16 cellular contexts compared by ENCODE assay signal in the genomic region with DNA sequence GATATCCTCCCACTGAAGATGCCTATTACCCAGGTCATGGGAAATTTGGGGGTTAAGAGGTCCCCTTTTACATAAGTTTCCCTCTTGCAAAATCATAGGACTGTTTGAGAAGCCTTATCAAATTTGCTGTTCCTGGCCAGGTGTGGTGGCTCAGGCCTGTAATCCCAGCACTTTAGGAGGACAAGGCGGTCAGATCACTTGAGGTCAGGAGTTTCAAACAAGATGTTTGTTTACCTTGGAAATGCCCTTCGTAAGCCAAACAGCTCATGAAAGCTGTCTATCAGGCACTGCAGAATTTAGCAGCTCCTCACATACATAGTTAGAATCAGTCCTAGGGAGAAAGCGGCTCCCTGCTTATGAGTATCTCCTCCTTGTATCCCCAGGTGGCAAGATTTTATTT. TPM values are rescaled to one million over a fixed set of nuclear protein-coding genes. Genes with fewer than 3 reads are reported as not detected.
DNase-seq lines count a peak whose midpoint lies in the region; ATAC-seq and TF ChIP-seq lines count a peak whose summit lies in the region.
"Had no signal": no experiment of that assay in that cellular context is flagged by ENCODE, and none has a peak within 500 bp of the region (broad histone marks: within the 10 kb centered on the region; RNA-seq: fewer than 3 reads in every experiment).

No MANE protein-coding gene starts in this region.

- intact Hi-C loops in Caco-2 (cut with micrococcal nuclease; ENCODE audit: unreplicated experiment): no loop called here
- intact Hi-C loops in stomach (cut with DNase I; ENCODE audit: low total_unique reads): no loop called here
- intact Hi-C loops in activated CD4-positive, alpha-beta T cell treated with anti-CD3 and anti-CD28 coated beads, Interleukin-2, amount 10 ng/mL, durations not matched to agents 24 days and 14 days (cut with micrococcal nuclease): no loop called here

- no peaks in the 10 kb centered on the region; the same call in 1 of the 2 replicates for H3K36me3 ChIP-seq in Caco-2 (ENCODE audit: control insufficient read depth, insufficient read depth, low read length)
- H3K36me3 ChIP-seq in stomach: no peaks in the 10 kb centered on the region
- H3K36me3 ChIP-seq: BE2C had no signal

- peak; percentile 54 for ATAC-seq in left lobe of liver
- ATAC-seq: GM23338 had no signal

- H3K4me1 Mint-ChIP-seq in Caco-2 (ENCODE audit: low read depth, unreplicated experiment): peaks cover 5% of the 10 kb centered on the region
- H3K4me1 Mint-ChIP-seq in activated CD4-positive, alpha-beta T cell treated with anti-CD3 and anti-CD28 coated beads, Interleukin-2, amount 10 ng/mL, durations not matched to agents 24 days and 14 days: peaks cover 2% of the 10 kb centered on the region
- H3K4me1 Mint-ChIP-seq: GM23338 had no signal

- peak; percentile 58 to 65 for DNase-seq in Caco-2
- peak; percentile 32 for DNase-seq in DMS53 treated with DMSO at 0.1 percent for 48 hours (lab: John Stamatoyannopoulos, UW; ENCODE audit: unreplicated experiment)
- peak; percentile 78 for DNase-seq in left lobe of liver (ENCODE audit: low spot score)
- peak; percentile 43 for DNase-seq in stomach
- no peak for DNase-seq in GM13976 (ENCODE audit: low spot score)
- DNase-seq in activated CD8-positive, alpha-beta memory T cell treated with anti-CD3 and anti-CD28 coated beads, Interleukin-2, amount 50 U/mL, for 4 hours: no peak
- no peak for DNase-seq in activated CD4-positive, alpha-beta T cell treated with anti-CD3 and anti-CD28 coated beads, Interleukin-2, amount 10 ng/mL, durations not matched to agents 24 days and 14 days
- DNase-seq: ACHN; BE2C; C1 segment of cervical spinal cord; Calu3; CD4-positive, alpha-beta T cell; HCEC 1CT; KG1 had no signal

- POLR2A ChIA-PET in Caco-2 (lab: Charles Lee): interaction anchor here (0.5 kb wide), 1 partner anchor 946 kb away, joined by 4 read pairs; no protein-coding TSS in a partner anchor

- no peaks in the 10 kb centered on the region for H3K27me3 Mint-ChIP-seq in Caco-2 (ENCODE audit: insufficient read depth, unreplicated experiment)
- no peaks in the 10 kb centered on the region for H3K27me3 Mint-ChIP-seq in activated CD4-positive, alpha-beta T cell treated with anti-CD3 and anti-CD28 coated beads, Interleukin-2, amount 10 ng/mL, durations not matched to agents 24 days and 14 days
- H3K27me3 Mint-ChIP-seq: CD4-positive, alpha-beta T cell; IgD-negative memory B cell had no signal

- BruUV-seq in Caco-2 (replicated peaks; lab: Mats Ljungman, UMichigan): no TSS peak

- no peak overlapping the region for H3K27ac Mint-ChIP-seq in Caco-2 (ENCODE audit: unreplicated experiment)
- no peak overlapping the region for H3K27ac Mint-ChIP-seq in activated CD4-positive, alpha-beta T cell treated with anti-CD3 and anti-CD28 coated beads, Interleukin-2, amount 10 ng/mL, durations not matched to agents 24 days and 14 days
- H3K27ac Mint-ChIP-seq: CD4-positive, alpha-beta T cell; GM23338; IgD-negative memory B cell had no signal

- TF ChIP-seq POLR2A in stomach (IDR thresholded peaks at IDR 0.05): no peak

- TF ChIP-seq EP300 in stomach (IDR thresholded peaks at IDR 0.05): no peak

- CTCF ChIA-PET in Caco-2 (lab: Charles Lee): interaction anchor here (0.5 to 0.8 kb wide), 3 partner anchors 13 to 343 kb away, joined by 3 to 9 read pairs (median 3); no protein-coding TSS in a partner anchor

- H3K4me1 ChIP-seq in Caco-2: peaks cover 11% of the 10 kb centered on the region; the same call in 1 of the 2 replicates
- H3K4me1 ChIP-seq in stomach: peaks cover 0 to 5% (median 2%) of the 10 kb centered on the region in 4 donors
- H3K4me1 ChIP-seq: BE2C had no signal

- no peaks in the 10 kb centered on the region for H3K9me3 ChIP-seq in Caco-2
- H3K9me3 ChIP-seq in stomach: no peaks in the 10 kb centered on the region
- H3K9me3 ChIP-seq: BE2C had no signal

- in situ Hi-C loops in GM13976 (cut with MboI; ENCODE audit: low sequenced_read_pairs, unreplicated experiment): no loop called here

- H3K4me3 ChIP-seq in Caco-2 (ENCODE audit: low read depth, low read length): no peak overlapping the region
- H3K4me3 ChIP-seq in stomach: no peak overlapping the region
- H3K4me3 ChIP-seq: GM23338 had no signal

- H3K36me3 Mint-ChIP-seq in Caco-2 (ENCODE audit: insufficient read depth, unreplicated experiment): no peaks in the 10 kb centered on the region
- H3K36me3 Mint-ChIP-seq in activated CD4-positive, alpha-beta T cell treated with anti-CD3 and anti-CD28 coated beads, Interleukin-2, amount 10 ng/mL, durations not matched to agents 24 days and 14 days (ENCODE audit: low read depth): no peaks in the 10 kb centered on the region
- H3K36me3 Mint-ChIP-seq: IgD-negative memory B cell had no signal

- H3K9me3 Mint-ChIP-seq in Caco-2 (ENCODE audit: unreplicated experiment): no peaks in the 10 kb centered on the region
- no peaks in the 10 kb centered on the region for H3K9me3 Mint-ChIP-seq in activated CD4-positive, alpha-beta T cell treated with anti-CD3 and anti-CD28 coated beads, Interleukin-2, amount 10 ng/mL, durations not matched to agents 24 days and 14 days
- H3K9me3 Mint-ChIP-seq: CD4-positive, alpha-beta T cell; IgD-negative memory B cell had no signal

- WGBS in stomach, 5 donors: 29 to 67% (median 40%) methylated on average over 3 of the region's 3 CpGs

- no peaks in the 10 kb centered on the region for H3K27me3 ChIP-seq in Caco-2 (replicated peaks; ENCODE audit: control insufficient read depth, insufficient read depth, low read length)
- H3K27me3 ChIP-seq in stomach: no peaks in the 10 kb centered on the region

- H3K27ac ChIP-seq in stomach: no peak overlapping the region

- TF ChIP-seq CTCF in Caco-2 (IDR thresholded peaks at IDR 0.05; ENCODE audit: insufficient read depth in 1 of 2, low read depth in 1 of 2, low read length in 1 of 2, severe bottlenecking in 1 of 2, unreplicated experiment in 1 of 2): no peak
- no peak for TF ChIP-seq CTCF in stomach (IDR thresholded peaks at IDR 0.05)
- no peak for TF ChIP-seq CTCF in GM13976 (IDR thresholded peaks at IDR 0.05; ENCODE audit: borderline replicate concordance, control extremely low read depth, extremely low read depth, insufficient read depth, missing control alignments)

- H3K4me3 Mint-ChIP-seq in Caco-2 (ENCODE audit: unreplicated experiment): no peak overlapping the region
- H3K4me3 Mint-ChIP-seq in activated CD4-positive, alpha-beta T cell treated with anti-CD3 and anti-CD28 coated beads, Interleukin-2, amount 10 ng/mL, durations not matched to agents 24 days and 14 days: no peak overlapping the region
- H3K4me3 Mint-ChIP-seq: CD4-positive, alpha-beta T cell; GM23338; IgD-negative memory B cell had no signal

RNA-seq across cellular contexts. Expression of a gene that starts 4.9 kb away (rescaled TPM):
- total RNA-seq in Caco-2 (2022) (164 and 170 TPM in 2 replicates), left lobe of liver (187 TPM), stomach (100 to 1,000 TPM in 4 of 5 donors, 10 to 100 TPM in 1; 52.5 to 169 (median 106) TPM)
- 10 to 100 TPM; 42.8 to 70.1 (median 61.4) TPM for polyA plus RNA-seq in stomach
- total RNA-seq in activated CD4-positive, alpha-beta T cell treated with anti-CD3 and anti-CD28 coated beads, Interleukin-2, amount 10 ng/mL, durations not matched to agents 24 days and 14 days: 61.7 TPM in 2 replicates

RNA-seq across cellular contexts. Expression of a gene that starts 28.3 kb away (rescaled TPM):
- 517 and 531 TPM in 2 replicates for total RNA-seq in Caco-2 (2022)
- 92.2 TPM for total RNA-seq in left lobe of liver
- total RNA-seq in stomach: 100 to 1,000 TPM in 1 of 5 donors, 10 to 100 TPM in 4; 19.4 to 113 (median 60.1) TPM
- 10 to 100 TPM; 24.3 to 35.6 (median 29.9) TPM for polyA plus RNA-seq in stomach
- 167 and 183 TPM in 2 replicates for total RNA-seq in activated CD4-positive, alpha-beta T cell treated with anti-CD3 and anti-CD28 coated beads, Interleukin-2, amount 10 ng/mL, durations not matched to agents 24 days and 14 days

Comparison
In these comparisons a context has a peak if more than half of its experiments do, and no peak if none do; other contexts are left out.
1. DNase-seq: peak in Caco-2 (2 of 2), DMS53 treated with DMSO at 0.1 percent for 48 hours (single experiment), left lobe of liver (single experiment) and stomach (single experiment); none in GM13976 (single experiment), activated CD8-positive, alpha-beta memory T cell treated with anti-CD3 and anti-CD28 coated beads, Interleukin-2, amount 50 U/mL, for 4 hours (single experiment) and activated CD4-positive, alpha-beta T cell treated with anti-CD3 and anti-CD28 coated beads, Interleukin-2, amount 10 ng/mL, durations not matched to agents 24 days and 14 days (single experiment).